Comparison of ENCODE assay signal across 21 cellular contexts in the genomic region with DNA sequence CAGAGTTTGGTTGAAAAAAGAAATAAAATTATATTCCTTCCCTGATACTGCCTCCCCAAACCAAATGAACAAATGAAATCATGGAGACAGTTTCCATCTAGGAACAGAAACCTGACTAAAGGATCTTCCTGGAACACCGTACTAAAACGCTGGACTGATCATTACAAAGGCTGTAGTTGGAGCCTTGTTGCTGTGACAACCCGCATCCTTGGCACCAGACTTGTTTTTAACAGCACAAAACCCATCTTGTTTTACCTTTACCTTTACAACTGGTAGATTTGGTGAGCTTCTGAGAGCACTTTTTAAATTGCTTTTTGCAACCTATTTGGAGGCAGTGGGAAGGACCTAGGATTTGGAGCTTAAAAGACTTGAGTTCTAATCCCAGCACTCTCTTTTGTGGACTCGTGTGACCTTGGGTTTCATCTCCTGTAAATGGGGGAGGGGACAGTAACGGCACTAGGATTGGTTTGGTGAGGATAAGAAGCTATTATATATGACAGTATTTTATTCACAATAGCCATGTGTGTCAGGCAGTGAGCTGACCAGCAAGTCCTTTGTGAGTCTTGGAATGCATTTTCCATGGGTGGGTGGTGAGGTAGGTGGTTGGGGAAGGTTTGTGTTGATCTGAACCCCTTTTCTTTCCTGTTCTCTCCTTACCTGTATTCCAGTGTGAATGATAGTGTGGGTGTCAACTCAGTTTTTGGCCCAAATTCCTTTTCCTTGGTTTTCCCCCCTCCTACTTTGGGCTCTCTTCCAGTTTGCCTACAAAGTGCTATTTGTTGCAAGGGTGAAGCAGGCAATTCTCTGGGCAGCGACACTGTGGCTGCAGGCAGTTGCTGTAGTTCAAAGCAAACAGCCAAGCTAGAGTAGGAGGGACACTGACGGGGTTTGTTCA. TPM values are rescaled to one million over a fixed set of nuclear protein-coding genes. Genes with fewer than 3 reads are reported as not detected.
A peak's percentile ranks its signal among the peaks of the same experiment; 100 is the strongest.
DNase-seq lines count a peak whose midpoint lies in the region; ATAC-seq, FAIRE-seq and TF ChIP-seq lines count a peak whose summit lies in the region.
"Had no signal": no experiment of that assay in that cellular context is flagged by ENCODE, and none has a peak within 500 bp of the region (broad histone marks: within the 10 kb centered on the region; RNA-seq: fewer than 3 reads in every experiment).

No MANE protein-coding gene starts in this region.

- H3K9ac ChIP-seq in iPS-20b (ENCODE audit: low read depth, low read length): peak overlapping the region; percentile 35; the same call in 1 of the 2 replicates

- H3K4me3 ChIP-seq in iPS-20b (ENCODE audit: low read length): no peak overlapping the region

- peaks cover 4% of the 10 kb centered on the region for H3K27me3 Mint-ChIP-seq in activated T-helper 2 cell treated with anti-CD3 and anti-CD28 coated beads, Interferon-gamma antibody, Interleukin-2, Interleukin-4, amounts not matched to agents 10 μg/mL and 5 μg/mL and 100 μg/mL, durations not matched to agents 14 hours and 24 hours and 36 hours (ENCODE audit: low read depth)
- H3K27me3 Mint-ChIP-seq: stimulated activated naive CD8-positive, alpha-beta T cell treated with anti-CD3 and anti-CD28 coated beads, Interleukin-15, Interleukin-2, amounts not matched to agents 100 ng/mL and 50 ng/mL, for 24 hours had no signal

- peaks cover 47% of the 10 kb centered on the region for H3K4me1 ChIP-seq in iPS-20b (ENCODE audit: insufficient read depth, low read length)

- no peak overlapping the region for H3K4me3 Mint-ChIP-seq in activated T-helper 2 cell treated with anti-CD3 and anti-CD28 coated beads, Interferon-gamma antibody, Interleukin-2, Interleukin-4, amounts not matched to agents 10 μg/mL and 5 μg/mL and 100 μg/mL, durations not matched to agents 14 hours and 24 hours and 36 hours (ENCODE audit: low read depth)
- H3K4me3 Mint-ChIP-seq: activated naive CD4-positive, alpha-beta T cell treated with anti-CD3 and anti-CD28 coated beads for 36 hours; nephron progenitor cell; stimulated activated naive CD8-positive, alpha-beta T cell treated with anti-CD3 and anti-CD28 coated beads, Interleukin-15, Interleukin-2, amounts not matched to agents 100 ng/mL and 50 ng/mL, for 24 hours had no signal

- H3K27ac Mint-ChIP-seq in activated T-helper 2 cell treated with anti-CD3 and anti-CD28 coated beads, Interferon-gamma antibody, Interleukin-2, Interleukin-4, amounts not matched to agents 10 μg/mL and 5 μg/mL and 100 μg/mL, durations not matched to agents 14 hours and 24 hours and 36 hours: no peak overlapping the region
- H3K27ac Mint-ChIP-seq: activated naive CD4-positive, alpha-beta T cell treated with anti-CD3 and anti-CD28 coated beads for 36 hours; nephron progenitor cell; stimulated activated naive CD8-positive, alpha-beta T cell treated with anti-CD3 and anti-CD28 coated beads, Interleukin-15, Interleukin-2, amounts not matched to agents 100 ng/mL and 50 ng/mL, for 24 hours had no signal

- intact Hi-C loops in activated T-helper 2 cell treated with anti-CD3 and anti-CD28 coated beads, Interferon-gamma antibody, Interleukin-2, Interleukin-4, amounts not matched to agents 10 μg/mL and 5 μg/mL and 100 μg/mL, durations not matched to agents 14 hours and 24 hours and 36 hours (cut with micrococcal nuclease): no loop called here

- no peaks in the 10 kb centered on the region for H3K36me3 ChIP-seq in iPS-20b (ENCODE audit: insufficient read depth, low read depth, low read length)

- no peaks in the 10 kb centered on the region for H3K36me3 Mint-ChIP-seq in activated T-helper 2 cell treated with anti-CD3 and anti-CD28 coated beads, Interferon-gamma antibody, Interleukin-2, Interleukin-4, amounts not matched to agents 10 μg/mL and 5 μg/mL and 100 μg/mL, durations not matched to agents 14 hours and 24 hours and 36 hours (ENCODE audit: low read depth)

- peaks cover 19% of the 10 kb centered on the region for H3K4me1 Mint-ChIP-seq in activated T-helper 2 cell treated with anti-CD3 and anti-CD28 coated beads, Interferon-gamma antibody, Interleukin-2, Interleukin-4, amounts not matched to agents 10 μg/mL and 5 μg/mL and 100 μg/mL, durations not matched to agents 14 hours and 24 hours and 36 hours (ENCODE audit: low read depth)

- ATAC-seq in HG02973 (IDR thresholded peaks at IDR 0.05; ENCODE audit: unreplicated experiment): no peak
- ATAC-seq: activated CD4-positive, CD25-positive, alpha-beta regulatory T cell treated with anti-CD3 and anti-CD28 coated beads, Interleukin-2, amount 50 U/mL, for 24 hours; left colon had no signal

- no peak for TF ChIP-seq POLR2A in H54 (IDR thresholded peaks at IDR 0.05; ENCODE audit: low read depth, low read length)

- peak; percentile 53 for FAIRE-seq in H54 (lab: Jason Lieb, UNC)
- FAIRE-seq: endothelial cell of umbilical vein had no signal

- no peaks in the 10 kb centered on the region for H3K27me3 ChIP-seq in iPS-20b (ENCODE audit: insufficient read depth, low read length)

- H3K27ac ChIP-seq in iPS-20b (ENCODE audit: low read length): no peak overlapping the region

- H3K9me3 Mint-ChIP-seq in activated T-helper 2 cell treated with anti-CD3 and anti-CD28 coated beads, Interferon-gamma antibody, Interleukin-2, Interleukin-4, amounts not matched to agents 10 μg/mL and 5 μg/mL and 100 μg/mL, durations not matched to agents 14 hours and 24 hours and 36 hours: no peaks in the 10 kb centered on the region
- H3K9me3 Mint-ChIP-seq: activated naive CD4-positive, alpha-beta T cell treated with anti-CD3 and anti-CD28 coated beads for 36 hours; nephron progenitor cell; stimulated activated naive CD8-positive, alpha-beta T cell treated with anti-CD3 and anti-CD28 coated beads, Interleukin-15, Interleukin-2, amounts not matched to agents 100 ng/mL and 50 ng/mL, for 24 hours had no signal

- DNase-seq in H54 (ENCODE audit: insufficient read length, low spot score): no peak
- DNase-seq in amygdala (lab: John Stamatoyannopoulos, UW): peak in 49 of 56 donors; percentile 15 to 88 (median 59)
- DNase-seq in pons (ENCODE audit: low spot score): peak; percentile 97
- DNase-seq in stimulated activated CD4-positive, alpha-beta T cell treated with anti-CD3 and anti-CD28 coated beads, Interleukin-1b, Interleukin-23, amount 100 ng/mL, for 48 hours: no peak
- no peak for DNase-seq in iPS-NIHi11 (ENCODE audit: low spot score)
- DNase-seq in activated T-helper 2 cell treated with anti-CD3 and anti-CD28 coated beads, Interferon-gamma antibody, Interleukin-2, Interleukin-4, amounts not matched to agents 10 μg/mL and 5 μg/mL and 100 μg/mL, durations not matched to agents 14 hours and 24 hours and 36 hours (ENCODE audit: low spot score): no peak
- DNase-seq: activated CD8-positive, alpha-beta memory T cell treated with anti-CD3 and anti-CD28 coated beads, Interleukin-2, amount 50 U/mL, for 4 hours; activated naive CD4-positive, alpha-beta T cell treated with anti-CD3 and anti-CD28 coated beads for 36 hours; central memory CD4-positive, alpha-beta T cell; DMS53; KG1; left colon; NCI-H1436; NCI-H510A treated with DMSO at 0.1 percent for 48 hours; nephron progenitor cell; T-helper 1 cell had no signal

- H3K9me3 ChIP-seq in iPS-20b (ENCODE audit: insufficient read depth, low read depth, low read length): no peaks in the 10 kb centered on the region

RNA-seq across cellular contexts. Expression of a gene that starts 12.6 kb away (rescaled TPM):
- total RNA-seq in activated T-helper 2 cell treated with anti-CD3 and anti-CD28 coated beads, Interferon-gamma antibody, Interleukin-2, Interleukin-4, amounts not matched to agents 10 μg/mL and 5 μg/mL and 100 μg/mL, durations not matched to agents 14 hours and 24 hours and 36 hours: 28.6 and 33.3 TPM in 2 replicates

Comparison
In these comparisons a context has a peak if more than half of its experiments do, and no peak if none do; other contexts are left out.
1. DNase-seq: peak in amygdala (49 of 56) and pons (single experiment); none in H54 (single experiment), stimulated activated CD4-positive, alpha-beta T cell treated with anti-CD3 and anti-CD28 coated beads, Interleukin-1b, Interleukin-23, amount 100 ng/mL, for 48 hours (single experiment), iPS-NIHi11 (single experiment) and activated T-helper 2 cell treated with anti-CD3 and anti-CD28 coated beads, Interferon-gamma antibody, Interleukin-2, Interleukin-4, amounts not matched to agents 10 μg/mL and 5 μg/mL and 100 μg/mL, durations not matched to agents 14 hours and 24 hours and 36 hours (single experiment).